ENCODE assay signal across 8 cellular contexts in genomic region chr9:94002316-94003140, GRCh38. TPM values are rescaled to one million over a fixed set of nuclear protein-coding genes. Genes with fewer than 3 reads are reported as not detected.
DNase-seq lines count a peak whose midpoint lies in the region; ATAC-seq and TF ChIP-seq lines count a peak whose summit lies in the region.

No MANE protein-coding gene starts in this region.

- DNase-seq in CD1c-positive myeloid dendritic cell (ENCODE audit: extremely low spot score) (peak; percentile 47), GM20000 (ENCODE audit: low spot score) (peak; percentile 49), NCI-H2171 treated with DMSO at 0.1 percent for 48 hours (lab: John Stamatoyannopoulos, UW) (peak; percentile 65), left ventricle myocardium inferior (no peak), thoracic aorta (ENCODE audit: low spot score) (no peak), gastrocnemius medialis (no peak)
- DNase-seq in effector memory CD8-positive, alpha-beta T cell, result no peak

- peaks cover 26% of the 10 kb centered on the region for H3K27me3 ChIP-seq in left ventricle myocardium inferior (ENCODE audit: low read depth)
- H3K27me3 ChIP-seq in thoracic aorta (replicated peaks; ENCODE audit: insufficient read depth), result no peaks in the 10 kb centered on the region
- H3K27me3 ChIP-seq in gastrocnemius medialis, result no peaks in the 10 kb centered on the region

- ATAC-seq in thoracic aorta (ENCODE audit: insufficient number of reproducible peaks, low FRiP score, low read depth) (no peak), gastrocnemius medialis (no peak)
- ATAC-seq in effector memory CD8-positive, alpha-beta T cell (replicated peaks), result no peak

- H3K36me3 ChIP-seq in left ventricle myocardium inferior, result no peaks in the 10 kb centered on the region
- no peaks in the 10 kb centered on the region for H3K36me3 ChIP-seq in thoracic aorta
- no peaks in the 10 kb centered on the region for H3K36me3 ChIP-seq in gastrocnemius medialis

- no peaks in the 10 kb centered on the region for H3K9me3 Mint-ChIP-seq in effector memory CD8-positive, alpha-beta T cell

- H3K4me3 ChIP-seq in left ventricle myocardium inferior (no peak overlapping the region), thoracic aorta (no peak overlapping the region), gastrocnemius medialis (no peak overlapping the region)

- peak; percentile 40 for TF ChIP-seq CTCF in GM20000 (IDR thresholded peaks at IDR 0.05; ENCODE audit: extremely low read depth, missing control alignments)
- TF ChIP-seq CTCF in VCaP (conservative IDR thresholded peaks at IDR 0.05), result peak; percentile 87
- TF ChIP-seq CTCF in left ventricle myocardium inferior (IDR thresholded peaks at IDR 0.05; ENCODE audit: borderline replicate concordance), result peak; percentile 64
- TF ChIP-seq CTCF in thoracic aorta (IDR thresholded peaks at IDR 0.05), result peak; percentile 44
- TF ChIP-seq CTCF in gastrocnemius medialis (IDR thresholded peaks at IDR 0.05 in 4 of 5, conservative IDR thresholded peaks at IDR 0.05 in 1 of 5), result peak in 1 of 5 experiments; percentile 26

- no peaks in the 10 kb centered on the region for H3K36me3 Mint-ChIP-seq in effector memory CD8-positive, alpha-beta T cell (ENCODE audit: insufficient read depth)

- H3K27ac ChIP-seq in VCaP (no peak overlapping the region; the same call in 1 of the 2 replicates), left ventricle myocardium inferior (replicated peaks) (no peak overlapping the region), thoracic aorta (no peak overlapping the region), gastrocnemius medialis (no peak overlapping the region)

- no peak overlapping the region for H3K27ac Mint-ChIP-seq in effector memory CD8-positive, alpha-beta T cell

- in situ Hi-C loops in gastrocnemius medialis (cut with MboI; ENCODE audit: low sequenced_read_pairs in 4 of 4), result loop anchor here in 1 of 4 donors (25.0 kb wide), 1 partner anchor 110 kb away; no protein-coding TSS in a partner anchor

- H3K9me3 ChIP-seq in left ventricle myocardium inferior (replicated peaks) (peaks cover 13% of the 10 kb centered on the region), thoracic aorta (no peaks in the 10 kb centered on the region), gastrocnemius medialis (no peaks in the 10 kb centered on the region)

- H3K4me1 Mint-ChIP-seq in effector memory CD8-positive, alpha-beta T cell (ENCODE audit: low read depth in 2 of 2), result no peaks in the 10 kb centered on the region

- no peak for TF ChIP-seq POLR2A in gastrocnemius medialis (IDR thresholded peaks at IDR 0.05)

- H3K4me1 ChIP-seq in left ventricle myocardium inferior (no peaks in the 10 kb centered on the region), thoracic aorta (ENCODE audit: control insufficient read depth in 1 of 2, low read depth in 2 of 2) (no peaks in the 10 kb centered on the region), gastrocnemius medialis (no peaks in the 10 kb centered on the region)

- peaks cover 38 to 60% of the 10 kb centered on the region in 2 donors for H3K27me3 Mint-ChIP-seq in effector memory CD8-positive, alpha-beta T cell

- intact Hi-C loops in left ventricle myocardium inferior (cut with micrococcal nuclease), result no loop called here
- intact Hi-C loops in gastrocnemius medialis (cut with DNase I; ENCODE audit: low total_unique reads), result no loop called here

- H3K4me3 Mint-ChIP-seq in effector memory CD8-positive, alpha-beta T cell, result no peak overlapping the region

RNA-seq across cellular contexts. Expression of gene BARX1, which starts 47.4 kb away (rescaled TPM):
- not detected for total RNA-seq in left ventricle myocardium inferior
- total RNA-seq in thoracic aorta, result not detected
- not detected for total RNA-seq in gastrocnemius medialis

Comparison
In these comparisons a context has a peak if more than half of its experiments do, and no peak if none do; other contexts are left out.
1. DNase-seq: peak in CD1c-positive myeloid dendritic cell (single experiment), GM20000 (single experiment) and NCI-H2171 treated with DMSO at 0.1 percent for 48 hours (single experiment); none in left ventricle myocardium inferior (single experiment), thoracic aorta (single experiment), effector memory CD8-positive, alpha-beta T cell (0 of 3) and gastrocnemius medialis (0 of 2).